8 cellular contexts compared by ENCODE assay signal in genomic region chr19:45468803-45469131, GRCh38. TPM values are rescaled to one million over a fixed set of nuclear protein-coding genes. Genes with fewer than 3 reads are reported as not detected.
A peak's percentile ranks its signal among the peaks of the same experiment; 100 is the strongest.
DNase-seq lines count a peak whose midpoint lies in the region; ATAC-seq, FAIRE-seq and TF ChIP-seq lines count a peak whose summit lies in the region.

No MANE protein-coding gene starts in this region.

- no peak for FAIRE-seq in bronchial epithelial cell (lab: Jason Lieb, UNC)

- peaks cover 6% of the 10 kb centered on the region for H3K27me3 ChIP-seq in MM.1S (replicated peaks; ENCODE audit: insufficient read depth, low read length)
- H3K27me3 ChIP-seq in bronchial epithelial cell (ENCODE audit: control insufficient read depth, insufficient read depth, low read length): no peaks in the 10 kb centered on the region
- H3K27me3 ChIP-seq in upper lobe of left lung: peaks cover 0 to 2% (median 0%) of the 10 kb centered on the region in 4 donors

- H4K20me1 ChIP-seq in MM.1S (ENCODE audit: insufficient read depth, low read length): no peaks in the 10 kb centered on the region

- CTCF ChIA-PET in HEK293T (lab: Yijun Ruan, JAX): interaction anchor here (1.4 to 1.7 kb wide), 5 partner anchors 10 to 29 kb away, joined by 6 to 12 read pairs (median 10); no protein-coding TSS in a partner anchor

- no peaks in the 10 kb centered on the region for H3K4me1 ChIP-seq in MM.1S (ENCODE audit: low read length)
- peaks cover 25 to 45% (median 29%) of the 10 kb centered on the region in 4 donors for H3K4me1 ChIP-seq in upper lobe of left lung

- POLR2A ChIA-PET in HEK293T (lab: Yijun Ruan, JAX): interaction anchor here (0.6 to 2.7 kb wide), 8 partner anchors 8 to 304 kb away, joined by 3 to 9 read pairs (median 4); no protein-coding TSS in a partner anchor

- DNase-seq in AG08396 (ENCODE audit: low spot score): peak; percentile 49
- DNase-seq in MM.1S: no peak
- no peak for DNase-seq in bronchial epithelial cell (ENCODE audit: low read depth)
- DNase-seq in lower leg skin (ENCODE audit: low spot score in 2 of 2): no peak
- peak in 1 of 2 donors; percentile 47 for DNase-seq in upper lobe of left lung
- DNase-seq in HEK293T (ENCODE audit: extremely low spot score): no peak
- no peak for DNase-seq in GM13976 (ENCODE audit: low spot score)

- peak overlapping the region; percentile 83 for H3K4me3 ChIP-seq in MM.1S (ENCODE audit: low read length)
- peak overlapping the region; percentile 92 for H3K4me3 ChIP-seq in bronchial epithelial cell (ENCODE audit: low read depth, low read length)
- H3K4me3 ChIP-seq in lower leg skin (ENCODE audit: low read depth, poor library complexity, severe bottlenecking): peak overlapping the region; percentile 20
- peak overlapping the region; percentile 49 to 76 (median 62) for H3K4me3 ChIP-seq in upper lobe of left lung

- peak overlapping the region; percentile 82; the same call in 1 of the 2 replicates for H3K27ac ChIP-seq in MM.1S (ENCODE audit: low read length)
- H3K27ac ChIP-seq in upper lobe of left lung: peak overlapping the region; percentile 90 to 97 (median 96)

- H3F3A ChIP-seq in MM.1S (ENCODE audit: insufficient read depth, low read length): peaks cover 14% of the 10 kb centered on the region; the same call in 1 of the 2 replicates

- no peaks in the 10 kb centered on the region for H3K79me2 ChIP-seq in MM.1S (ENCODE audit: low read length)

- H3K9me3 ChIP-seq in MM.1S (replicated peaks; ENCODE audit: insufficient read depth, low read length) (no peaks in the 10 kb centered on the region), upper lobe of left lung (no peaks in the 10 kb centered on the region)

- H3K36me3 ChIP-seq in MM.1S (replicated peaks; ENCODE audit: insufficient read depth, low read length) (no peaks in the 10 kb centered on the region), bronchial epithelial cell (ENCODE audit: control insufficient read depth, insufficient read depth, low read length) (peaks cover 3% of the 10 kb centered on the region), upper lobe of left lung (no peaks in the 10 kb centered on the region)

- H3K4me2 ChIP-seq in MM.1S (ENCODE audit: low read depth, low read length): peak overlapping the region; percentile 90

- TF ChIP-seq POLR2A in lower leg skin (IDR thresholded peaks at IDR 0.05) (no peak), upper lobe of left lung (IDR thresholded peaks at IDR 0.05) (no peak)

- intact Hi-C loops in lower leg skin (cut with DNase I; ENCODE audit: low total_unique reads): no loop called here

- H2AFZ ChIP-seq in MM.1S (ENCODE audit: low read length): peak overlapping the region; percentile 37; the same call in 1 of the 2 replicates

- 1% methylated on average over 17 to 19 of the region's 19 CpGs for WGBS in lower leg skin, 2 donors
- WGBS in upper lobe of left lung, 2 donors: 1% methylated on average over 13 to 17 of the region's 19 CpGs

- H3K9me2 ChIP-seq in MM.1S (replicated peaks; ENCODE audit: insufficient read depth, low read length): no peaks in the 10 kb centered on the region

- peak overlapping the region; percentile 90 for H3K9ac ChIP-seq in MM.1S (ENCODE audit: low read length)

- no peak for TF ChIP-seq EP300 in upper lobe of left lung (IDR thresholded peaks at IDR 0.05)

- peak; percentile 12 for ATAC-seq in GM21447 (IDR thresholded peaks at IDR 0.05; ENCODE audit: unreplicated experiment)
- ATAC-seq in upper lobe of left lung (ENCODE audit: low FRiP score in 2 of 2): peak in 1 of 2 donors; percentile 0

- in situ Hi-C loops in GM13976 (cut with MboI; ENCODE audit: low sequenced_read_pairs, unreplicated experiment): no loop called here

- TF ChIP-seq CTCF in MM.1S (IDR thresholded peaks at IDR 0.05; ENCODE audit: low read length) (no peak), bronchial epithelial cell (IDR thresholded peaks at IDR 0.05; ENCODE audit: insufficient read depth, low read length, severe bottlenecking) (no peak), lower leg skin (IDR thresholded peaks at IDR 0.05) (no peak), upper lobe of left lung (IDR thresholded peaks at IDR 0.05) (no peak), GM13976 (IDR thresholded peaks at IDR 0.05; ENCODE audit: borderline replicate concordance, control extremely low read depth, extremely low read depth, insufficient read depth, missing control alignments) (no peak)

TF ChIP-seq in HEK293T, 16 proteins besides CTCF, POLR2A, EP300 and RAD21:
- no peak for TF ChIP-seq FOXM1 (IDR thresholded peaks at IDR 0.05; ENCODE audit: borderline replicate concordance)
- no peak for TF ChIP-seq SUZ12 (IDR thresholded peaks at IDR 0.05)
- TF ChIP-seq FOXK2 (IDR thresholded peaks at IDR 0.05): no peak
- no peak for TF ChIP-seq NFRKB (IDR thresholded peaks at IDR 0.05)
- no peak for TF ChIP-seq L3MBTL2 (conservative IDR thresholded peaks at IDR 0.05)
- TF ChIP-seq FOXA1 (IDR thresholded peaks at IDR 0.05): no peak
- TF ChIP-seq, protein P1, sequence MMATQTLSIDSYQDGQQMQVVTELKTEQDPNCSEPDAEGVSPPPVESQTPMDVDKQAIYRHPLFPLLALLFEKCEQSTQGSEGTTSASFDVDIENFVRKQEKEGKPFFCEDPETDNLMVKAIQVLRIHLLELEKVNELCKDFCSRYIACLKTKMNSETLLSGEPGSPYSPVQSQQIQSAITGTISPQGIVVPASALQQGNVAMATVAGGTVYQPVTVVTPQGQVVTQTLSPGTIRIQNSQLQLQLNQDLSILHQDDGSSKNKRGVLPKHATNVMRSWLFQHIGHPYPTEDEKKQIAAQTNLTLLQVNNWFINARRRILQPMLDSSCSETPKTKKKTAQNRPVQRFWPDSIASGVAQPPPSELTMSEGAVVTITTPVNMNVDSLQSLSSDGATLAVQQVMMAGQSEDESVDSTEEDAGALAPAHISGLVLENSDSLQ (IDR thresholded peaks at IDR 0.05): no peak
- no peak for TF ChIP-seq CTBP1 (IDR thresholded peaks at IDR 0.05; ENCODE audit: borderline replicate concordance)
- no peak for TF ChIP-seq BHLHE40 (IDR thresholded peaks at IDR 0.05; ENCODE audit: borderline replicate concordance)
- no peak for TF ChIP-seq ZNF384 (IDR thresholded peaks at IDR 0.05)
- TF ChIP-seq LEF1 (IDR thresholded peaks at IDR 0.05; ENCODE audit: borderline replicate concordance): no peak
- TF ChIP-seq ELF4 (IDR thresholded peaks at IDR 0.05): no peak
- TF ChIP-seq ARNT (IDR thresholded peaks at IDR 0.05): no peak

RNA-seq across cellular contexts. Expression of gene FOSB, which starts 1.0 kb away (rescaled TPM):
- total RNA-seq in bronchial epithelial cell (3.6 and 4.2 TPM in 2 replicates), lower leg skin (10 to 100 TPM in 2 of 4 donors, 1 to 10 TPM in 2; 5.9 to 18.2 (median 11.2) TPM), upper lobe of left lung (100 to 1,000 TPM in 2 of 6 donors, 10 to 100 TPM in 2, 1 to 10 TPM in 1, not detected in 1; 8.8 to 152 (median 94.9) TPM)

RNA-seq across cellular contexts. Expression of gene RTN2, which starts 28.1 kb away (rescaled TPM):
- total RNA-seq in bronchial epithelial cell (2.1 and 2.9 TPM in 2 replicates), lower leg skin (10 to 100 TPM in 1 of 4 donors, 1 to 10 TPM in 3; 6.4 to 11.6 (median 9.0) TPM), upper lobe of left lung (10 to 100 TPM in 3 of 6 donors, 1 to 10 TPM in 3; 5.2 to 17.8 (median 11.1) TPM)

RNA-seq across cellular contexts. Expression of gene PPM1N, which starts 29.5 kb away (rescaled TPM):
- total RNA-seq in bronchial epithelial cell (1.4 and 1.6 TPM in 2 replicates), lower leg skin (1 to 10 TPM; 2.9 to 4.7 (median 3.6) TPM), upper lobe of left lung (1 to 10 TPM in 3 of 6 donors, under 1 TPM in 2, not detected in 1; 0.89 to 6.3 (median 1.1) TPM)

RNA-seq across cellular contexts. Expression of gene VASP, which starts 38.5 kb away (rescaled TPM):
- total RNA-seq in bronchial epithelial cell: 59.0 and 86.0 TPM in 2 replicates
- 10 to 100 TPM; 52.7 to 68.9 (median 56.5) TPM for total RNA-seq in lower leg skin
- total RNA-seq in upper lobe of left lung: 100 to 1,000 TPM in 4 of 6 donors, 10 to 100 TPM in 2; 68.1 to 266 (median 143) TPM

RNA-seq across cellular contexts. Expression of gene ERCC1, which starts 45.0 kb away (rescaled TPM):
- total RNA-seq in bronchial epithelial cell: 65.0 and 78.5 TPM in 2 replicates
- total RNA-seq in lower leg skin: 100 to 1,000 TPM in 1 of 4 donors, 10 to 100 TPM in 3; 57.7 to 111 (median 76.5) TPM
- 100 to 1,000 TPM in 1 of 6 donors, 10 to 100 TPM in 5; 53.7 to 102 (median 76.2) TPM for total RNA-seq in upper lobe of left lung

Comparison
In these comparisons a context has a peak if more than half of its experiments do, and no peak if none do; other contexts are left out.
1. H3K4me3 ChIP-seq: peak in every context shown above with its lines; median percentile 92 in bronchial epithelial cell; 83 in MM.1S; 62 in upper lobe of left lung; 20 in lower leg skin.